Comparison of ENCODE assay signal across 8 cellular contexts in the genomic region with DNA sequence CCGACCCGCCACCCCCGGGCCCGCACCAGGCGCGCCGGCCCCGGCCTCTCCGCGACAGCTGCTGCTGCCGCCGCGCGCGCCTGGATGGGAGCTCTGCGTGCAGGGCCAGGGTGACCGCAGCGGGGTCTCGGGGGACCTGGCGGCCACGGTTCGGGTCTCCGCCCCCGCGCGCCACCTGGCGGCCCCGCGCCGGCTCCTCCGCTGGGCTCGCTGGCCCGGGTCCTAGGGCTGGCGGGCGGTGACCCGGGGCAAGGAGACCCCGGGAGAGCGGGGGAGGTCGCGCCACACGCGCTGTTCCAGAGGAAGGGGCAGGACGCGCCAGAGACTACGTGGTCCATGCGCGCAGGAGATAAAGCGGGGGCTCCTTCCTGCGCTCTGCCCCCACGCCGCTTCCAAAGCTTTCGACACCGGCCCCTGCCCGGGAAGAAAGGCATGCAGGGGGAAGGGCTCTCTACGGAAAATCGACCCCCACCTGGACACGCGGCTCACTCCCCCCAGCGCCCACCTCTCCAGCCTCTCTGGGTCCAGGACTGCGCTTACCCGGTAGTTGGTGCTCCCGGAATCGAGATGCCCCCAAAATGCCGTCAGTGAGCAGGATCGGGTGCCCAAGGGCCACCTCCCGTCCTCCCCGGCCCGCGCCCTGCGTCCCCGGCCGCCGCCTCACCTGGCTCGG. TPM values are rescaled to one million over a fixed set of nuclear protein-coding genes. Genes with fewer than 3 reads are reported as not detected.
DNase-seq lines count a peak whose midpoint lies in the region; ATAC-seq and TF ChIP-seq lines count a peak whose summit lies in the region.

No MANE protein-coding gene starts in this region.

- H3K27ac ChIP-seq in Peyer's patch (peak overlapping the region in 3 of 4 donors; percentile 65 to 88 (median 68)), aorta (ENCODE audit: low read depth in 1 of 2, low read length in 2 of 2) (no peak overlapping the region)

- peak overlapping the region; percentile 31 to 74 (median 52) for H3K4me3 ChIP-seq in Peyer's patch
- peak overlapping the region; percentile 45 for H3K4me3 ChIP-seq in skeletal muscle cell (ENCODE audit: low read depth, low read length)
- peak overlapping the region in 1 of 2 donors; percentile 17 for H3K4me3 ChIP-seq in aorta (ENCODE audit: low read length in 2 of 2)

- no peaks in the 10 kb centered on the region for H3K9me3 ChIP-seq in Peyer's patch
- no peaks in the 10 kb centered on the region for H3K9me3 ChIP-seq in aorta (ENCODE audit: control insufficient read depth, low read length)

- intact Hi-C loops in left ventricle myocardium superior (cut with micrococcal nuclease) (no loop called here), aorta (cut with DNase I) (no loop called here)

- TF ChIP-seq CTCF in Peyer's patch (IDR thresholded peaks at IDR 0.05), result peak in 5 of 6 experiments; percentile 6 to 66 (median 63)

- H3K4me1 ChIP-seq in Peyer's patch (peaks cover 0 to 19% (median 5%) of the 10 kb centered on the region in 4 donors), aorta (ENCODE audit: control insufficient read depth in 1 of 2, insufficient read depth in 2 of 2, low read length in 2 of 2) (no peaks in the 10 kb centered on the region)

- H3K36me3 ChIP-seq in Peyer's patch, result no peaks in the 10 kb centered on the region
- no peaks in the 10 kb centered on the region for H3K36me3 ChIP-seq in aorta (ENCODE audit: control insufficient read depth in 1 of 2, insufficient read depth in 2 of 2, low read length in 1 of 2)

- WGBS in aorta, 2 donors, result 1% methylated on average over 44 to 74 of the region's 74 CpGs

- peak; percentile 44 for ATAC-seq in left ventricle myocardium superior
- ATAC-seq in aorta (ENCODE audit: low FRiP score), result no peak

- no peaks in the 10 kb centered on the region for H3K27me3 ChIP-seq in Peyer's patch
- no peaks in the 10 kb centered on the region for H3K27me3 ChIP-seq in aorta (ENCODE audit: control insufficient read depth in 1 of 2, insufficient read depth in 2 of 2, low read length in 1 of 2)

- no peak for TF ChIP-seq POLR2A in Peyer's patch (IDR thresholded peaks at IDR 0.05)

- DNase-seq in DMS 273 (lab: John Stamatoyannopoulos, UW; ENCODE audit: unreplicated experiment) (peak; percentile 36), DMS 273 treated with DMSO at 0.1 percent for 48 hours (lab: John Stamatoyannopoulos, UW) (no peak), Peyer's patch (peak in 2 of 3 donors; percentile 52 to 66), left ventricle myocardium superior (peak; percentile 45), skeletal muscle cell (ENCODE audit: low read depth) (no peak), aorta (no peak), SIG-M5 treated with dmso at 0.1 percent for 504 hours (lab: John Stamatoyannopoulos, UW; ENCODE audit: unreplicated experiment) (no peak), ureter (ENCODE audit: low spot score) (no peak)

RNA-seq across cellular contexts. Expression of gene SHANK2, which starts 0.5 kb away (rescaled TPM):
- total RNA-seq in Peyer's patch, result 100 to 1,000 TPM in 1 of 4 donors, 10 to 100 TPM in 3; 26.1 to 109 (median 56.6) TPM
- total RNA-seq in left ventricle myocardium superior, result 0.32 TPM
- total RNA-seq in aorta, result under 1 TPM; 0.16 to 0.93 TPM
- polyA plus RNA-seq in aorta, result 1 to 10 TPM in 1 of 2 donors, not detected in 1; 4.8 TPM
- 77.1 TPM for total RNA-seq in ureter

Comparison
In these comparisons a context has a peak if more than half of its experiments do, and no peak if none do; other contexts are left out.
1. DNase-seq: peak in DMS 273 (single experiment), Peyer's patch (2 of 3) and left ventricle myocardium superior (single experiment); none in DMS 273 treated with DMSO at 0.1 percent for 48 hours (single experiment), skeletal muscle cell (single experiment), aorta (0 of 2), SIG-M5 treated with dmso at 0.1 percent for 504 hours (single experiment) and ureter (single experiment).
2. H3K27ac ChIP-seq: peak in Peyer's patch (3 of 4); none in aorta (0 of 2).
3. RNA of gene SHANK2, which starts 0.5 kb away (total RNA-seq): 77.1 TPM in ureter (single experiment) and 26.1 to 109 TPM in Peyer's patch; 0.16 to 0.93 TPM in aorta and 0.32 TPM in left ventricle myocardium superior (single experiment); every median in the first group is over 10 times any median in the second.